Comparison of ENCODE assay signal across 16 cellular contexts in genomic region chr5:140570488-140570887, GRCh38. TPM values are rescaled to one million over a fixed set of nuclear protein-coding genes. Genes with fewer than 3 reads are reported as not detected.
DNase-seq lines count a peak whose midpoint lies in the region; ATAC-seq and TF ChIP-seq lines count a peak whose summit lies in the region.
"Had no signal": no experiment of that assay in that cellular context is flagged by ENCODE, and none has a peak within 500 bp of the region (broad histone marks: within the 10 kb centered on the region; RNA-seq: fewer than 3 reads in every experiment).

No MANE protein-coding gene starts in this region.

- H3K4me3 ChIP-seq in adrenal gland (no peak overlapping the region), neutrophil (ENCODE audit: low read depth in 1 of 2, low read length in 1 of 2) (no peak overlapping the region)
- H3K4me3 ChIP-seq: tibial nerve had no signal

- H3K4me1 ChIP-seq in adrenal gland (replicated peaks in 1 of 2) = peaks cover 6 to 52% of the 10 kb centered on the region in 2 donors
- H3K4me1 ChIP-seq in neutrophil (ENCODE audit: control insufficient read depth in 1 of 2, insufficient read depth in 1 of 2, low read depth in 1 of 2, low read length in 1 of 2) = peaks cover 20 to 37% of the 10 kb centered on the region in 2 experiments

- no peak for TF ChIP-seq CTCF in CD4-positive, alpha-beta T cell (IDR thresholded peaks at IDR 0.05)
- no peak for TF ChIP-seq CTCF in adrenal gland (IDR thresholded peaks at IDR 0.05)
- TF ChIP-seq CTCF in neutrophil (IDR thresholded peaks at IDR 0.05) = no peak

- H3K27me3 ChIP-seq in CD4-positive, alpha-beta T cell (ENCODE audit: control insufficient read depth, insufficient read depth, low read length) = no peaks in the 10 kb centered on the region
- H3K27me3 ChIP-seq in adrenal gland (no peaks in the 10 kb centered on the region), neutrophil (no peaks in the 10 kb centered on the region)
- H3K27me3 ChIP-seq: foreskin keratinocyte, tibial nerve had no signal

- H3K9me3 Mint-ChIP-seq in T-helper 1 cell treated with Interleukin-12 subunit alpha and Interleukin-12 subunit beta and Interleukin-4 antibody, amounts not matched to agents 30 μg/mL and 1 μg/mL, for 36 hours = no peaks in the 10 kb centered on the region
- H3K9me3 Mint-ChIP-seq in CD4-positive, alpha-beta T cell = no peaks in the 10 kb centered on the region

- DNase-seq in T-helper 1 cell (no peak), adrenal gland (no peak), kidney glomerular epithelial cell (lab: John Stamatoyannopoulos, UW) (no peak)
- DNase-seq in CD4-positive, alpha-beta T cell = no peak
- DNase-seq: foreskin keratinocyte, islet precursor cell, NCI-H1694 treated with DMSO at 0.1 percent for 48 hours, NCI-H510A treated with DMSO at 0.1 percent for 48 hours, PC-3 had no signal

- H3K4me3 Mint-ChIP-seq in T-helper 1 cell treated with Interleukin-12 subunit alpha and Interleukin-12 subunit beta and Interleukin-4 antibody, amounts not matched to agents 30 μg/mL and 1 μg/mL, for 36 hours = no peak overlapping the region
- H3K4me3 Mint-ChIP-seq in CD4-positive, alpha-beta T cell = no peak overlapping the region

- H3K27ac Mint-ChIP-seq in T-helper 1 cell treated with Interleukin-12 subunit alpha and Interleukin-12 subunit beta and Interleukin-4 antibody, amounts not matched to agents 30 μg/mL and 1 μg/mL, for 36 hours = peak overlapping the region; percentile 71
- H3K27ac Mint-ChIP-seq in CD4-positive, alpha-beta T cell = peak overlapping the region; percentile 97

- H3K36me3 ChIP-seq in adrenal gland (replicated peaks in 1 of 2) = peaks cover 0 to 28% of the 10 kb centered on the region in 2 donors
- H3K36me3 ChIP-seq in neutrophil = peaks cover 5% of the 10 kb centered on the region

- H3K36me3 Mint-ChIP-seq in T-helper 1 cell treated with Interleukin-12 subunit alpha and Interleukin-12 subunit beta and Interleukin-4 antibody, amounts not matched to agents 30 μg/mL and 1 μg/mL, for 36 hours (ENCODE audit: low read depth) = peaks cover 25% of the 10 kb centered on the region
- H3K36me3 Mint-ChIP-seq in CD4-positive, alpha-beta T cell (ENCODE audit: low read depth) = peaks cover 46% of the 10 kb centered on the region

- H3K9me3 ChIP-seq in CD4-positive, alpha-beta T cell (ENCODE audit: control insufficient read depth, low read length) = no peaks in the 10 kb centered on the region
- H3K9me3 ChIP-seq in adrenal gland (replicated peaks in 1 of 3) (no peaks in the 10 kb centered on the region), neutrophil (no peaks in the 10 kb centered on the region)
- H3K9me3 ChIP-seq: tibial nerve had no signal

- no peak overlapping the region for H3K27ac ChIP-seq in CD4-positive, alpha-beta T cell (ENCODE audit: low read depth, low read length)
- H3K27ac ChIP-seq in adrenal gland (peak overlapping the region in 4 of 5 donors; percentile 30 to 64 (median 45)), neutrophil (peak overlapping the region; percentile 94)
- H3K27ac ChIP-seq: 22Rv1, foreskin keratinocyte, HL-60 had no signal

- POLR2A ChIA-PET in CD4-positive, alpha-beta T cell (lab: Charles Lee) = interaction anchor here (0.9 to 2.1 kb wide), 4 partner anchors 13 to 77 kb away, joined by 3 to 9 read pairs (median 6); partner anchors contain the start of genes EIF4EBP3, IK, NDUFA2 and SRA1

- intact Hi-C loops in CD4-positive, alpha-beta T cell (cut with DNase I, micrococcal nuclease) = no loop called here
- intact Hi-C loops in adrenal gland (cut with DNase I) = loop anchor here in 1 of 2 donors (5.0 kb wide), 1 partner anchor 72 kb away; no protein-coding TSS in a partner anchor

- 95 to 100% (median 100%) methylated on average over 1 of the region's 1 CpG for whole genome bisulfite sequencing in adrenal gland, 4 donors

- H3K4me1 Mint-ChIP-seq in T-helper 1 cell treated with Interleukin-12 subunit alpha and Interleukin-12 subunit beta and Interleukin-4 antibody, amounts not matched to agents 30 μg/mL and 1 μg/mL, for 36 hours (ENCODE audit: low read depth) = peaks cover 31% of the 10 kb centered on the region
- H3K4me1 Mint-ChIP-seq in CD4-positive, alpha-beta T cell (ENCODE audit: low read depth) = peaks cover 45% of the 10 kb centered on the region

- no peaks in the 10 kb centered on the region for H3K27me3 Mint-ChIP-seq in T-helper 1 cell treated with Interleukin-12 subunit alpha and Interleukin-12 subunit beta and Interleukin-4 antibody, amounts not matched to agents 30 μg/mL and 1 μg/mL, for 36 hours (ENCODE audit: low read depth)
- no peaks in the 10 kb centered on the region for H3K27me3 Mint-ChIP-seq in CD4-positive, alpha-beta T cell

- no peak for ATAC-seq in CD4-positive, alpha-beta T cell (ENCODE audit: poor library complexity)
- ATAC-seq in HG02970 (IDR thresholded peaks at IDR 0.05; ENCODE audit: low FRiP score, unreplicated experiment) (no peak), GM19455 (IDR thresholded peaks at IDR 0.05; ENCODE audit: unreplicated experiment) (no peak)
- ATAC-seq: foreskin keratinocyte, PC-3 had no signal

- CTCF ChIA-PET in CD4-positive, alpha-beta T cell (lab: Charles Lee) = no interaction called here

- TF ChIP-seq POLR2A in adrenal gland (IDR thresholded peaks at IDR 0.05) = no peak

RNA-seq across cellular contexts. Expression of gene SLC35A4, which starts 5.9 kb away (rescaled TPM):
- 10 to 100 TPM; 16.9 to 17.8 TPM for total RNA-seq in CD4-positive, alpha-beta T cell
- total RNA-seq in adrenal gland = 100 to 1,000 TPM in 3 of 8 donors, 10 to 100 TPM in 5; 73.8 to 133 (median 90.2) TPM
- polyA plus RNA-seq in adrenal gland = 100 to 1,000 TPM in 1 of 3 donors, 10 to 100 TPM in 2; 42.1 to 135 (median 45.0) TPM

RNA-seq across cellular contexts. Expression of gene APBB3, which starts 6.1 kb away (rescaled TPM):
- total RNA-seq in CD4-positive, alpha-beta T cell = 10 to 100 TPM; 56.6 to 61.5 TPM
- total RNA-seq in adrenal gland = 10 to 100 TPM; 14.0 to 61.2 (median 36.1) TPM
- 100 to 1,000 TPM in 2 of 3 donors, 10 to 100 TPM in 1; 25.6 to 163 (median 142) TPM for polyA plus RNA-seq in adrenal gland

RNA-seq across cellular contexts. Expression of gene SRA1, which starts 13.2 kb away (rescaled TPM):
- total RNA-seq in CD4-positive, alpha-beta T cell = 10 to 100 TPM; 30.9 to 31.6 TPM
- total RNA-seq in adrenal gland = 100 to 1,000 TPM in 1 of 8 donors, 10 to 100 TPM in 7; 31.3 to 156 (median 45.0) TPM
- 100 to 1,000 TPM in 2 of 3 donors, 10 to 100 TPM in 1; 96.3 to 115 (median 101) TPM for polyA plus RNA-seq in adrenal gland

RNA-seq across cellular contexts. Expression of gene EIF4EBP3, which starts 23.0 kb away (rescaled TPM):
- total RNA-seq in CD4-positive, alpha-beta T cell = 10 to 100 TPM; 12.7 to 15.1 TPM
- total RNA-seq in adrenal gland = 10 to 100 TPM in 7 of 8 donors, 1 to 10 TPM in 1; 7.3 to 80.5 (median 40.7) TPM
- 100 to 1,000 TPM in 2 of 3 donors, 1 to 10 TPM in 1; 7.9 to 158 (median 121) TPM for polyA plus RNA-seq in adrenal gland
- total RNA-seq: PC-3 had no signal
